ENCODE assay signal across 8 cellular contexts in the genomic region with DNA sequence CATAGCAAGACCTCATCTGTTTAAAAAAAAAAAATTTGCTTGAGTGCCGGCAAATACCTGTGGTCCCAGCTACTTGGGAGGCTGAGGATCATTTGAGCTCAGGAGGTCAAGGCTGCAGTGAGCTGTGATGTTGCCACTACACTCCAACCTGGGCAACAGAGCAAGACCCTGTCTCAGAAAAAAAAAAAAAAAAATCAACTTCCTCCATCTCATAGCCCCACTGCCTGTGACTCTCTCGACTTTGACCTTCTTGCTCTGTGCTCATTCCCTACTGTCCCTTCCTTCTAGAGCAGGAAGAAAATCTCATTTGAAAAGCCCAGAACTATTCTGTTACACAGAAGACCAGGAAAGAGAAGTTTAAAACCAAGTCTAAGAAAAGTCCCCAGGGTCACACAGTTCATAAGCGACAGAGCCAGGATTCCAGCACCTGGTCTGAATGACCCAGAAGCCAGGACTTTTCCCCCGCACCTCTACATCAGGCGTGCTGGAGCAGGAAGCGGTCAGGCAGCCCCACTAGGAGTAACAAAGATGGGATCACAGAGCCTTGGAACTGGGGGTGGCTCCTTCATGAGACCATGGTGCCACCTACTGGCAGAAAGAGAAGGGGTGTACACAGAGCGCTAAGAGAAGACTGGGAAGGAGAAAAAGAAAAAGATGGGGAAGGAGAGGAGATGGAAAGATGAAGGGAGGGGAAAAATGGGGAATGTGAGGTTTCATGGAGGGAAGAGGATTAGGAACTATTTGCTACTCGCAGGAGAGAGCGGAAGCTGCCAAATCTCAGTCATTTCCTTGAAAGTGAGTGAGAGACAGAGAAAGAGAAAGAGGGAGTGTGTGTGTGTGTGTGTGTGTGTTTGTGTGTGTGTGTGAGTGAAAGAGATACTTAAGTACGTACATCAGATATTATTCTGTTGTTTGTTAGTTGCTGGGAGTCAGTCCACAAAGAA. TPM values are rescaled to one million over a fixed set of nuclear protein-coding genes. Genes with fewer than 3 reads are reported as not detected.
DNase-seq lines count a peak whose midpoint lies in the region; ATAC-seq and TF ChIP-seq lines count a peak whose summit lies in the region.

No MANE protein-coding gene starts in this region.

- H3K9me3 Mint-ChIP-seq in activated naive CD8-positive, alpha-beta T cell treated with anti-CD3 and anti-CD28 coated beads, Interleukin-2, amount 50 U/mL, for 24 hours: no peaks in the 10 kb centered on the region

- H3K36me3 Mint-ChIP-seq in activated naive CD8-positive, alpha-beta T cell treated with anti-CD3 and anti-CD28 coated beads, Interleukin-2, amount 50 U/mL, for 24 hours (ENCODE audit: low read depth): no peaks in the 10 kb centered on the region

- H3K36me3 ChIP-seq in cardiac muscle cell (no peaks in the 10 kb centered on the region), psoas muscle (ENCODE audit: insufficient read depth in 1 of 2, low read depth in 1 of 2) (no peaks in the 10 kb centered on the region)

- no peaks in the 10 kb centered on the region for H3K9me3 ChIP-seq in cardiac muscle cell (ENCODE audit: low read depth)
- no peaks in the 10 kb centered on the region for H3K9me3 ChIP-seq in psoas muscle

- TF ChIP-seq CTCF in cardiac muscle cell (IDR thresholded peaks at IDR 0.05; ENCODE audit: low read depth, low read length) (peak; percentile 95), psoas muscle (IDR thresholded peaks at IDR 0.05) (peak; percentile 91)

- H3K4me3 ChIP-seq in cardiac muscle cell: no peak overlapping the region
- H3K4me3 ChIP-seq in psoas muscle: peak overlapping the region; percentile 28

- peak; percentile 68 for ATAC-seq in GM21390 (IDR thresholded peaks at IDR 0.05; ENCODE audit: unreplicated experiment)
- peak; percentile 76 for ATAC-seq in activated naive CD8-positive, alpha-beta T cell treated with anti-CD3 and anti-CD28 coated beads, Interleukin-2, amount 50 U/mL, for 24 hours
- peak; percentile 66 to 74 (median 70) for ATAC-seq in psoas muscle
- no peak for ATAC-seq in GM19328 (IDR thresholded peaks at IDR 0.05; ENCODE audit: unreplicated experiment)

- H3K27me3 ChIP-seq in cardiac muscle cell: no peaks in the 10 kb centered on the region
- H3K27me3 ChIP-seq in psoas muscle (ENCODE audit: insufficient read depth in 3 of 3, low read length in 2 of 3): no peaks in the 10 kb centered on the region

- peaks cover 7% of the 10 kb centered on the region for H3K4me1 Mint-ChIP-seq in activated naive CD8-positive, alpha-beta T cell treated with anti-CD3 and anti-CD28 coated beads, Interleukin-2, amount 50 U/mL, for 24 hours

- peaks cover 11% of the 10 kb centered on the region for H3K4me1 ChIP-seq in cardiac muscle cell (ENCODE audit: low read depth)
- peaks cover 35% of the 10 kb centered on the region for H3K4me1 ChIP-seq in psoas muscle

- intact Hi-C loops in psoas muscle (cut with DNase I): loop anchor here (1.0 kb wide), 1 partner anchor 142 kb away; no protein-coding TSS in a partner anchor

- no peak overlapping the region for H3K27ac Mint-ChIP-seq in activated naive CD8-positive, alpha-beta T cell treated with anti-CD3 and anti-CD28 coated beads, Interleukin-2, amount 50 U/mL, for 24 hours

- H3K27me3 Mint-ChIP-seq in activated naive CD8-positive, alpha-beta T cell treated with anti-CD3 and anti-CD28 coated beads, Interleukin-2, amount 50 U/mL, for 24 hours: no peaks in the 10 kb centered on the region

- no peak overlapping the region for H3K27ac ChIP-seq in cardiac muscle cell
- H3K27ac ChIP-seq in psoas muscle: peak overlapping the region; percentile 63

- DNase-seq in AML-193 (lab: John Stamatoyannopoulos, UW): peak; percentile 51 to 57
- peak; percentile 86 for DNase-seq in NCI-H128 (lab: John Stamatoyannopoulos, UW; ENCODE audit: unreplicated experiment)
- DNase-seq in SKM-1 treated with dmso at 0.1 percent for 144 hours (lab: John Stamatoyannopoulos, UW; ENCODE audit: unreplicated experiment): peak; percentile 60
- DNase-seq in activated naive CD8-positive, alpha-beta T cell treated with anti-CD3 and anti-CD28 coated beads, Interleukin-2, amount 50 U/mL, for 24 hours: peak; percentile 66
- peak; percentile 89 to 90 for DNase-seq in cardiac muscle cell (ENCODE audit: low read depth in 1 of 2, low spot score in 1 of 2)
- DNase-seq in psoas muscle: peak; percentile 62 to 79

- 9 to 14% (median 12%) methylated on average over 10 of the region's 10 CpGs for WGBS in psoas muscle, 3 donors

- H3K4me3 Mint-ChIP-seq in activated naive CD8-positive, alpha-beta T cell treated with anti-CD3 and anti-CD28 coated beads, Interleukin-2, amount 50 U/mL, for 24 hours: no peak overlapping the region

RNA-seq across cellular contexts. Expression of gene P3R3URF, which starts 3.1 kb away (rescaled TPM):
- not detected in 2 replicates for total RNA-seq in cardiac muscle cell
- polyA plus RNA-seq in cardiac muscle cell: not detected in 2 replicates
- total RNA-seq in psoas muscle: not detected
- not detected for polyA plus RNA-seq in psoas muscle

RNA-seq across cellular contexts. Expression of gene TSPAN1, which starts 4.5 kb away (rescaled TPM):
- not detected in 2 replicates for total RNA-seq in cardiac muscle cell
- not detected in 2 replicates for polyA plus RNA-seq in cardiac muscle cell
- total RNA-seq in psoas muscle: 1 to 10 TPM; 1.2 to 5.0 (median 3.0) TPM
- 10 to 100 TPM in 1 of 3 donors, 1 to 10 TPM in 2; 4.0 to 14.7 (median 4.5) TPM for polyA plus RNA-seq in psoas muscle

RNA-seq across cellular contexts. Expression of gene POMGNT1, which starts 18.8 kb away (rescaled TPM):
- 105 and 125 TPM in 2 replicates for total RNA-seq in cardiac muscle cell
- 128 and 147 TPM in 2 replicates for polyA plus RNA-seq in cardiac muscle cell
- 100 to 1,000 TPM in 1 of 4 donors, 10 to 100 TPM in 3; 73.5 to 100 (median 87.6) TPM for total RNA-seq in psoas muscle
- polyA plus RNA-seq in psoas muscle: 10 to 100 TPM; 63.1 to 89.5 (median 81.1) TPM

RNA-seq across cellular contexts. Expression of gene LURAP1, which starts 23.7 kb away (rescaled TPM):
- total RNA-seq in cardiac muscle cell (11.7 and 19.5 TPM in 2 replicates), psoas muscle (under 1 TPM; 0.29 to 0.77 (median 0.64) TPM)
- polyA plus RNA-seq in cardiac muscle cell (6.0 and 7.2 TPM in 2 replicates), psoas muscle (1 to 10 TPM in 1 of 3 donors, under 1 TPM in 2; 0.25 to 1.6 (median 0.28) TPM)

RNA-seq across cellular contexts. Expression of gene PIK3R3, which starts 47.0 kb away (rescaled TPM):
- total RNA-seq in cardiac muscle cell: 6.4 and 9.0 TPM in 2 replicates
- polyA plus RNA-seq in cardiac muscle cell: 6.2 and 11.5 TPM in 2 replicates
- 10 to 100 TPM; 17.3 to 24.2 (median 21.2) TPM for total RNA-seq in psoas muscle
- polyA plus RNA-seq in psoas muscle: 10 to 100 TPM in 2 of 3 donors, 1 to 10 TPM in 1; 6.7 to 17.4 (median 16.7) TPM
